In genomic region chr7:114150704-114151103, GRCh38 we compare ENCODE assay signal across 26 cellular contexts.
"Had no signal": no experiment of that assay in that cellular context is flagged by ENCODE, and none has a peak within 500 bp of the region (broad histone marks: within the 10 kb centered on the region; RNA-seq: fewer than 3 reads in every experiment).

No MANE protein-coding gene starts in this region.

- H3K9me3 ChIP-seq: ascending aorta, body of pancreas, Peyer's patch had no signal

- ATAC-seq: activated naive CD4-positive, alpha-beta T cell treated with anti-CD3 and anti-CD28 coated beads, Interleukin-2, amount 50 U/mL, for 72 hours; activated naive CD8-positive, alpha-beta T cell treated with anti-CD3 and anti-CD28 coated beads, Interleukin-2, amount 50 U/mL, for 24 hours; activated T-cell treated with anti-CD3 and anti-CD28 coated beads, Interleukin-2, amount 50 U/mL, for 4 hours; body of pancreas had no signal

- H3K27ac ChIP-seq: ascending aorta, body of pancreas, Peyer's patch, RWPE1 had no signal

- H3K36me3 ChIP-seq: ascending aorta, Peyer's patch had no signal

- H3K27me3 ChIP-seq: ascending aorta, body of pancreas, Peyer's patch had no signal

- H3K4me3 ChIP-seq: ascending aorta, body of pancreas, Peyer's patch had no signal

- H3K4me1 ChIP-seq: ascending aorta, Peyer's patch had no signal

- DNase-seq: activated CD4-positive, alpha-beta memory T cell treated with anti-CD3 and anti-CD28 coated beads for 36 hours; activated CD4-positive, alpha-beta T cell treated with anti-CD3 and anti-CD28 coated beads, Interleukin-2, amount 10 ng/mL, durations not matched to agents 7 days and 5 days; activated CD4-positive, CD25-positive, alpha-beta regulatory T cell; activated CD8-positive, alpha-beta memory T cell treated with anti-CD3 and anti-CD28 coated beads for 24 hours; activated effector memory CD4-positive, alpha-beta T cell treated with anti-CD3 and anti-CD28 coated beads, Interleukin-2, amount 50 U/mL, for 16 hours; activated naive CD4-positive, alpha-beta T cell treated with Interleukin-2 at 50 U/mL for 16 hours; activated naive CD8-positive, alpha-beta T cell treated with anti-CD3 and anti-CD28 coated beads, Interleukin-2, amount 50 U/mL, for 24 hours; activated T-cell treated with anti-CD3 and anti-CD28 coated beads, Interleukin-2, amount 50 U/mL, for 4 hours; amniotic stem cell; body of pancreas; central memory CD4-positive, alpha-beta T cell; Kasumi-1; KBM-7; NCI-H1048; NCI-H146; NCI-H187 treated with DMSO at 0.1 percent for 48 hours; NCI-H345; NCI-H510A; NCI-H82; Peyer's patch; Right ventricle myocardium superior; T-helper 2 cell; T1000 had no signal
